ENCODE assay signal across 1 cellular context in genomic region chr3:119418091-119418512, GRCh38.
TF ChIP-seq lines count a peak whose summit lies in the region.

No MANE protein-coding gene starts in this region.

TF ChIP-seq in K562, 482 proteins besides CTCF, POLR2A, EP300 and RAD21 (continued from another document):
- TF ChIP-seq CHAMP1 (IDR thresholded peaks at IDR 0.05) (0 out of 2 replicates have a peak, but pooled peaks have one; percentile 46), NCOA1 (IDR thresholded peaks at IDR 0.05; ENCODE audit: low read depth) (no peak; the same call in 1 of the 2 replicates), CC2D1A (IDR thresholded peaks at IDR 0.05) (0 out of 2 replicates have a peak, but pooled peaks have one; percentile 58), ELF1 (tag; IDR thresholded peaks at IDR 0.05) (no peak), SMARCA4 (IDR thresholded peaks at IDR 0.05) (peak; percentile 83), ZNF696 (CRISPR knock-in tag; conservative IDR thresholded peaks at IDR 0.05) (no peak), KAT8 (IDR thresholded peaks at IDR 0.05; ENCODE audit: low read depth) (no peak), PHF20 (IDR thresholded peaks at IDR 0.05; ENCODE audit: partially characterized antibody) (no peak), THRA (IDR thresholded peaks at IDR 0.05) (no peak), PHF8 (IDR thresholded peaks at IDR 0.05; ENCODE audit: borderline replicate concordance, low read length) (no peak), ZNF224 (CRISPR knock-in tag; IDR thresholded peaks at IDR 0.05) (no peak), NFXL1 (CRISPR knock-in tag; IDR thresholded peaks at IDR 0.05) (no peak), MYNN (IDR thresholded peaks at IDR 0.05) (no peak), MYNN (CRISPR knock-in tag; IDR thresholded peaks at IDR 0.05) (no peak), FOXK1 (CRISPR knock-in tag; IDR thresholded peaks at IDR 0.05; ENCODE audit: borderline replicate concordance) (no peak), THRB (CRISPR knock-in tag; conservative IDR thresholded peaks at IDR 0.05) (no peak), PCBP1 (IDR thresholded peaks at IDR 0.05; ENCODE audit: low read depth, low read length, poor library complexity, severe bottlenecking) (no peak), PHF21A (IDR thresholded peaks at IDR 0.05; ENCODE audit: borderline replicate concordance, low read depth) (no peak), ZNF75A (CRISPR knock-in tag; IDR thresholded peaks at IDR 0.05) (no peak), PTBP1 (IDR thresholded peaks at IDR 0.05; ENCODE audit: low read depth, low read length) (no peak), SMAD2 (IDR thresholded peaks at IDR 0.05; ENCODE audit: low read depth, low read length) (no peak), CBFA2T2 (conservative IDR thresholded peaks at IDR 0.05) (peak; percentile 84), ATF3 (IDR thresholded peaks at IDR 0.05) (no peak), ATF3 (CRISPR knock-in tag; conservative IDR thresholded peaks at IDR 0.05) (no peak), ZNF583 (CRISPR knock-in tag; IDR thresholded peaks at IDR 0.05) (no peak), NONO (IDR thresholded peaks at IDR 0.05; ENCODE audit: low read depth in 2 of 2, low read length in 1 of 2) (no peak), EHMT2 (IDR thresholded peaks at IDR 0.05) (peak; percentile 58), ZNF444 (CRISPR knock-in tag; IDR thresholded peaks at IDR 0.05) (no peak), ASH1L (IDR thresholded peaks at IDR 0.05; ENCODE audit: borderline replicate concordance, low read depth, partially characterized antibody) (no peak), EP400 (IDR thresholded peaks at IDR 0.05) (0 out of 2 replicates have a peak, but pooled peaks have one; percentile 17), NFIC (IDR thresholded peaks at IDR 0.05) (peak; percentile 59), ZFPM2 (CRISPR knock-in tag; IDR thresholded peaks at IDR 0.05) (no peak), DNMT1 (IDR thresholded peaks at IDR 0.05) (no peak), LCOR (CRISPR knock-in tag; IDR thresholded peaks at IDR 0.05) (no peak), SOX6 (IDR thresholded peaks at IDR 0.05) (peak; percentile 60), ATF7 (IDR thresholded peaks at IDR 0.05) (no peak), DACH1 (IDR thresholded peaks at IDR 0.05; ENCODE audit: partially characterized antibody) (no peak), FOXM1 (IDR thresholded peaks at IDR 0.05; ENCODE audit: low read depth) (peak; percentile 55; the same call in 1 of the 2 replicates), FOXM1 (CRISPR knock-in tag; IDR thresholded peaks at IDR 0.05; ENCODE audit: low read depth) (no peak), TEAD2 (tag; IDR thresholded peaks at IDR 0.05) (peak; percentile 68; the same call in 1 of the 2 replicates), CGGBP1 (CRISPR knock-in tag; IDR thresholded peaks at IDR 0.05) (no peak), HDAC8 (tag; IDR thresholded peaks at IDR 0.05) (no peak), ZNF655 (CRISPR knock-in tag; IDR thresholded peaks at IDR 0.05) (no peak), ZKSCAN1 (IDR thresholded peaks at IDR 0.05; ENCODE audit: low read depth, low read length) (no peak), TCF3 (CRISPR knock-in tag; IDR thresholded peaks at IDR 0.05) (peak; percentile 83), ZNF232 (CRISPR knock-in tag; IDR thresholded peaks at IDR 0.05) (no peak), CTBP1 (IDR thresholded peaks at IDR 0.05; ENCODE audit: borderline replicate concordance) (peak; percentile 64; the same call in 1 of the 2 replicates), ZKSCAN8 (CRISPR knock-in tag; IDR thresholded peaks at IDR 0.05) (no peak)
- TF ChIP-seq, protein P1, sequence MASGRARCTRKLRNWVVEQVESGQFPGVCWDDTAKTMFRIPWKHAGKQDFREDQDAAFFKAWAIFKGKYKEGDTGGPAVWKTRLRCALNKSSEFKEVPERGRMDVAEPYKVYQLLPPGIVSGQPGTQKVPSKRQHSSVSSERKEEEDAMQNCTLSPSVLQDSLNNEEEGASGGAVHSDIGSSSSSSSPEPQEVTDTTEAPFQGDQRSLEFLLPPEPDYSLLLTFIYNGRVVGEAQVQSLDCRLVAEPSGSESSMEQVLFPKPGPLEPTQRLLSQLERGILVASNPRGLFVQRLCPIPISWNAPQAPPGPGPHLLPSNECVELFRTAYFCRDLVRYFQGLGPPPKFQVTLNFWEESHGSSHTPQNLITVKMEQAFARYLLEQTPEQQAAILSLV (tag; IDR thresholded peaks at IDR 0.05), result no peak
- TF ChIP-seq, protein P2, sequence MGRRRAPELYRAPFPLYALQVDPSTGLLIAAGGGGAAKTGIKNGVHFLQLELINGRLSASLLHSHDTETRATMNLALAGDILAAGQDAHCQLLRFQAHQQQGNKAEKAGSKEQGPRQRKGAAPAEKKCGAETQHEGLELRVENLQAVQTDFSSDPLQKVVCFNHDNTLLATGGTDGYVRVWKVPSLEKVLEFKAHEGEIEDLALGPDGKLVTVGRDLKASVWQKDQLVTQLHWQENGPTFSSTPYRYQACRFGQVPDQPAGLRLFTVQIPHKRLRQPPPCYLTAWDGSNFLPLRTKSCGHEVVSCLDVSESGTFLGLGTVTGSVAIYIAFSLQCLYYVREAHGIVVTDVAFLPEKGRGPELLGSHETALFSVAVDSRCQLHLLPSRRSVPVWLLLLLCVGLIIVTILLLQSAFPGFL (CRISPR knock-in tag; IDR thresholded peaks at IDR 0.05), result no peak
